ENCODE assay signal across 2 cellular contexts in the genomic region with DNA sequence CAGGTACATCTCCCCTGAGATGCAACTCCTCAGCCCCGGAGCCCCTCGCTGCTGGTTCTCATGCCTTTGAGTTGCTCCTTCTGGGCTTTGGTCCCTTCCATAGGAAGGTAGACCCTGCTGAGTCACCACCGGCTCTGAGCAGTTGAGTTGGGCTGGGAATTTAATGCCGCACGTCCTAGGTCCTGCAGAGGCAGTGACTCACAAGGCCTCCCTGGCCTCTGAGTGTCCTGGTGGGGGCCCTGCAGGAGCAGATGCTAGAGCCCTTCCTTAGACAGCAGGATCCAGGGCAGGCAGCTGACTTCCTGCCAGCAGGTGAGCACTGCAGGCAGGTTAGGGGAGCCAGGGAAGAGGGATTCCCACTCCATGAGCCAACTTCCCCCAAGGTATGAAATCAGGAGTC.
TF ChIP-seq lines count a peak whose summit lies in the region.

No MANE protein-coding gene starts in this region.

TF ChIP-seq in A549, 52 proteins besides CTCF, POLR2A, EP300 and RAD21:
- TF ChIP-seq CBX8 (IDR thresholded peaks at IDR 0.05) (no peak), RNF2 (IDR thresholded peaks at IDR 0.05; ENCODE audit: borderline replicate concordance, low read depth) (no peak), ZSCAN20 (CRISPR knock-in tag; IDR thresholded peaks at IDR 0.05) (no peak), CEBPB (IDR thresholded peaks at IDR 0.05) (no peak), ZFP36 (IDR thresholded peaks at IDR 0.05; ENCODE audit: borderline replicate concordance, partially characterized antibody) (no peak), EHMT2 (IDR thresholded peaks at IDR 0.05; ENCODE audit: low read depth) (no peak), HOXB5 (CRISPR knock-in tag; IDR thresholded peaks at IDR 0.05) (no peak), FOSL2 (IDR thresholded peaks at IDR 0.05) (no peak), FOSL2 (CRISPR knock-in tag; IDR thresholded peaks at IDR 0.05) (no peak), MYC (IDR thresholded peaks at IDR 0.05; ENCODE audit: borderline replicate concordance, low read length) (no peak), CHD2 (IDR thresholded peaks at IDR 0.05; ENCODE audit: low read length, partially characterized antibody) (no peak), EHF (CRISPR knock-in tag; IDR thresholded peaks at IDR 0.05) (no peak), RARB (CRISPR knock-in tag; IDR thresholded peaks at IDR 0.05) (no peak), CBX2 (IDR thresholded peaks at IDR 0.05; ENCODE audit: borderline replicate concordance, low read depth) (no peak), GATA3 (IDR thresholded peaks at IDR 0.05; ENCODE audit: borderline replicate concordance) (no peak)
- TF ChIP-seq, protein P1, sequence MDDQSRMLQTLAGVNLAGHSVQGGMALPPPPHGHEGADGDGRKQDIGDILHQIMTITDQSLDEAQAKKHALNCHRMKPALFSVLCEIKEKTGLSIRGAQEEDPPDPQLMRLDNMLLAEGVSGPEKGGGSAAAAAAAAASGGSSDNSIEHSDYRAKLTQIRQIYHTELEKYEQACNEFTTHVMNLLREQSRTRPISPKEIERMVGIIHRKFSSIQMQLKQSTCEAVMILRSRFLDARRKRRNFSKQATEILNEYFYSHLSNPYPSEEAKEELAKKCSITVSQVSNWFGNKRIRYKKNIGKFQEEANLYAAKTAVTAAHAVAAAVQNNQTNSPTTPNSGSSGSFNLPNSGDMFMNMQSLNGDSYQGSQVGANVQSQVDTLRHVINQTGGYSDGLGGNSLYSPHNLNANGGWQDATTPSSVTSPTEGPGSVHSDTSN (IDR thresholded peaks at IDR 0.05), result no peak
- TF ChIP-seq, protein P2, sequence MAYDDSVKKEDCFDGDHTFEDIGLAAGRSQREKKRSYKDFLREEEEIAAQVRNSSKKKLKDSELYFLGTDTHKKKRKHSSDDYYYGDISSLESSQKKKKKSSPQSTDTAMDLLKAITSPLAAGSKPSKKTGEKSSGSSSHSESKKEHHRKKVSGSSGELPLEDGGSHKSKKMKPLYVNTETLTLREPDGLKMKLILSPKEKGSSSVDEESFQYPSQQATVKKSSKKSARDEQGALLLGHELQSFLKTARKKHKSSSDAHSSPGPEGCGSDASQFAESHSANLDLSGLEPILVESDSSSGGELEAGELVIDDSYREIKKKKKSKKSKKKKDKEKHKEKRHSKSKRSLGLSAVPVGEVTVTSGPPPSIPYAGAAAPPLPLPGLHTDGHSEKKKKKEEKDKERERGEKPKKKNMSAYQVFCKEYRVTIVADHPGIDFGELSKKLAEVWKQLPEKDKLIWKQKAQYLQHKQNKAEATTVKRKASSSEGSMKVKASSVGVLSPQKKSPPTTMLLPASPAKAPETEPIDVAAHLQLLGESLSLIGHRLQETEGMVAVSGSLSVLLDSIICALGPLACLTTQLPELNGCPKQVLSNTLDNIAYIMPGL (CRISPR knock-in tag; IDR thresholded peaks at IDR 0.05; ENCODE audit: borderline replicate concordance), result no peak

TF ChIP-seq in H1, 55 proteins besides CTCF, POLR2A, EP300 and RAD21:
- TF ChIP-seq NANOG (IDR thresholded peaks at IDR 0.05; ENCODE audit: insufficient read depth, low read depth, low read length, poor library complexity, severe bottlenecking) (no peak), CHD1 (IDR thresholded peaks at IDR 0.05; ENCODE audit: low read depth, low read length) (no peak), RBBP5 (IDR thresholded peaks at IDR 0.05; ENCODE audit: borderline replicate concordance, low read depth, low read length) (no peak), SUZ12 (IDR thresholded peaks at IDR 0.05; ENCODE audit: low read length) (no peak), SIRT6 (IDR thresholded peaks at IDR 0.05; ENCODE audit: low read length) (no peak), CTBP2 (IDR thresholded peaks at IDR 0.05; ENCODE audit: borderline replicate concordance, insufficient read depth, insufficient read length, low read length) (no peak), GTF2F1 (IDR thresholded peaks at IDR 0.05; ENCODE audit: borderline replicate concordance, low read depth, low read length) (no peak), CEBPB (IDR thresholded peaks at IDR 0.05; ENCODE audit: low read depth, low read length) (no peak), MAFK (IDR thresholded peaks at IDR 0.05; ENCODE audit: low read depth, low read length) (no peak), RXRA (IDR thresholded peaks at IDR 0.05; ENCODE audit: insufficient read depth, low read depth, low read length) (no peak)
- TF ChIP-seq, protein P3, sequence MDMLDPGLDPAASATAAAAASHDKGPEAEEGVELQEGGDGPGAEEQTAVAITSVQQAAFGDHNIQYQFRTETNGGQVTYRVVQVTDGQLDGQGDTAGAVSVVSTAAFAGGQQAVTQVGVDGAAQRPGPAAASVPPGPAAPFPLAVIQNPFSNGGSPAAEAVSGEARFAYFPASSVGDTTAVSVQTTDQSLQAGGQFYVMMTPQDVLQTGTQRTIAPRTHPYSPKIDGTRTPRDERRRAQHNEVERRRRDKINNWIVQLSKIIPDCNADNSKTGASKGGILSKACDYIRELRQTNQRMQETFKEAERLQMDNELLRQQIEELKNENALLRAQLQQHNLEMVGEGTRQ (IDR thresholded peaks at IDR 0.05; ENCODE audit: low read length), result no peak
